1 cellular context compared by ENCODE assay signal in the genomic region with DNA sequence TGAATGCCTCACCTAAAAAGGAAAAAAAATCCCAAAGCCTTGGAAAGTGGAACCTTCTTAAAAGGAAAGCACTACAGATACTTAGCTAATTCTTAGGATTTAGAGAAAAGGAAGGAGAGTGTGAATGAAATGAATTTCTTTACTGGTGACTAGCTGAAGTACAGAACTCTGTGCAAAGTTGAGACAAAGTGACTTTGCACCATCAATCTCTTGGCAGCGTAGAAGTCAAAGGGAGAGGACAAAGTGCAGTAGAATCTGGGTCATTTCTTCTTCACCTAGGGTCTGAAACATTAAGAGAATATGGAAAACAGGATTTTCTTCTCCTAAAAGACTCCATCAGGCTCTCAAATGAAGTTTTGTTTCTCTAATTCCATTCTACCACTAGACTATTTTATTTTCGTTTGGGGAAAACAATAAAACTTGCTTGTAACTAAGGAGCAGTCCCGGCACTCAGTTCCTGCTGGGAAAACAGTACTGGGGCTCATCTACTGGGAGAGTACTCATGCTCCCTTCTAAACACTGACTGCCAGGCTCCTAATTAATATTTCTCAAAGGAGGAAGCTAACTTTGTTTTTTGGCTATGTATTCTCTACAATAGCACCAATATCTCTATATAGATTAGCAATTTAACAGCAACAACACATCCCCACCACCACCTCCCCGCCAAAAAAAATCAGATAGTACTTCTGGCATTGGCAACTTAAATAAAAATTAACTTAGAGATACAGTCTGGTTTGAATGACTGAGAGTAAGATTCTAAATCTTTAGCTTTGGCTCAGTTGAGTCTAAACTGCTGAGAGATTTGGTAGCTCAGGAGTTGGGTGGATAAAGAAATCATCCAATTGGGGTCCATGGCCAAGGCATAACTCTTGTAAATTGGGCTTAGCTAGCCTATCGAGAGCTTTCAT.
TF ChIP-seq lines count a peak whose summit lies in the region.

No MANE protein-coding gene starts in this region.

TF ChIP-seq in GM23338, 12 proteins besides CTCF, POLR2A, EP300 and RAD21:
- TF ChIP-seq, protein P1, sequence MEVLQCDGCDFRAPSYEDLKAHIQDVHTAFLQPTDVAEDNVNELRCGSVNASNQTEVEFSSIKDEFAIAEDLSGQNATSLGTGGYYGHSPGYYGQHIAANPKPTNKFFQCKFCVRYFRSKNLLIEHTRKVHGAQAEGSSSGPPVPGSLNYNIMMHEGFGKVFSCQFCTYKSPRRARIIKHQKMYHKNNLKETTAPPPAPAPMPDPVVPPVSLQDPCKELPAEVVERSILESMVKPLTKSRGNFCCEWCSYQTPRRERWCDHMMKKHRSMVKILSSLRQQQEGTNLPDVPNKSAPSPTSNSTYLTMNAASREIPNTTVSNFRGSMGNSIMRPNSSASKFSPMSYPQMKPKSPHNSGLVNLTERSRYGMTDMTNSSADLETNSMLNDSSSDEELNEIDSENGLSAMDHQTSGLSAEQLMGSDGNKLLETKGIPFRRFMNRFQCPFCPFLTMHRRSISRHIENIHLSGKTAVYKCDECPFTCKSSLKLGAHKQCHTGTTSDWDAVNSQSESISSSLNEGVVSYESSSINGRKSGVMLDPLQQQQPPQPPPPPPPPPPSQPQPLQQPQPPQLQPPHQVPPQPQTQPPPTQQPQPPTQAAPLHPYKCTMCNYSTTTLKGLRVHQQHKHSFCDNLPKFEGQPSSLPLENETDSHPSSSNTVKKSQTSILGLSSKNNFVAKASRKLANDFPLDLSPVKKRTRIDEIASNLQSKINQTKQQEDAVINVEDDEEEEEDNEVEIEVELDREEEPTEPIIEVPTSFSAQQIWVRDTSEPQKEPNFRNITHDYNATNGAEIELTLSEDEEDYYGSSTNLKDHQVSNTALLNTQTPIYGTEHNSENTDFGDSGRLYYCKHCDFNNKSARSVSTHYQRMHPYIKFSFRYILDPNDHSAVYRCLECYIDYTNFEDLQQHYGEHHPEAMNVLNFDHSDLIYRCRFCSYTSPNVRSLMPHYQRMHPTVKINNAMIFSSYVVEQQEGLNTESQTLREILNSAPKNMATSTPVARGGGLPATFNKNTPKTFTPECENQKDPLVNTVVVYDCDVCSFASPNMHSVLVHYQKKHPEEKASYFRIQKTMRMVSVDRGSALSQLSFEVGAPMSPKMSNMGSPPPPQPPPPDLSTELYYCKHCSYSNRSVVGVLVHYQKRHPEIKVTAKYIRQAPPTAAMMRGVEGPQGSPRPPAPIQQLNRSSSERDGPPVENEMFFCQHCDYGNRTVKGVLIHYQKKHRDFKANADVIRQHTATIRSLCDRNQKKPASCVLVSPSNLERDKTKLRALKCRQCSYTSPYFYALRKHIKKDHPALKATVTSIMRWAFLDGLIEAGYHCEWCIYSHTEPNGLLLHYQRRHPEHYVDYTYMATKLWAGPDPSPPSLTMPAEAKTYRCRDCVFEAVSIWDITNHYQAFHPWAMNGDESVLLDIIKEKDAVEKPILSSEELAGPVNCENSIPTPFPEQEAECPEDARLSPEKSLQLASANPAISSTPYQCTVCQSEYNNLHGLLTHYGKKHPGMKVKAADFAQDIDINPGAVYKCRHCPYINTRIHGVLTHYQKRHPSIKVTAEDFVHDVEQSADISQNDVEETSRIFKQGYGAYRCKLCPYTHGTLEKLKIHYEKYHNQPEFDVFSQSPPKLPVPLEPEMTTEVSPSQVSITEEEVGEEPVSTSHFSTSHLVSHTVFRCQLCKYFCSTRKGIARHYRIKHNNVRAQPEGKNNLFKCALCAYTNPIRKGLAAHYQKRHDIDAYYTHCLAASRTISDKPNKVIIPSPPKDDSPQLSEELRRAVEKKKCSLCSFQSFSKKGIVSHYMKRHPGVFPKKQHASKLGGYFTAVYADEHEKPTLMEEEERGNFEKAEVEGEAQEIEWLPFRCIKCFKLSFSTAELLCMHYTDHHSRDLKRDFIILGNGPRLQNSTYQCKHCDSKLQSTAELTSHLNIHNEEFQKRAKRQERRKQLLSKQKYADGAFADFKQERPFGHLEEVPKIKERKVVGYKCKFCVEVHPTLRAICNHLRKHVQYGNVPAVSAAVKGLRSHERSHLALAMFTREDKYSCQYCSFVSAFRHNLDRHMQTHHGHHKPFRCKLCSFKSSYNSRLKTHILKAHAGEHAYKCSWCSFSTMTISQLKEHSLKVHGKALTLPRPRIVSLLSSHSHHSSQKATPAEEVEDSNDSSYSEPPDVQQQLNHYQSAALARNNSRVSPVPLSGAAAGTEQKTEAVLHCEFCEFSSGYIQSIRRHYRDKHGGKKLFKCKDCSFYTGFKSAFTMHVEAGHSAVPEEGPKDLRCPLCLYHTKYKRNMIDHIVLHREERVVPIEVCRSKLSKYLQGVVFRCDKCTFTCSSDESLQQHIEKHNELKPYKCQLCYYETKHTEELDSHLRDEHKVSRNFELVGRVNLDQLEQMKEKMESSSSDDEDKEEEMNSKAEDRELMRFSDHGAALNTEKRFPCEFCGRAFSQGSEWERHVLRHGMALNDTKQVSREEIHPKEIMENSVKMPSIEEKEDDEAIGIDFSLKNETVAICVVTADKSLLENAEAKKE (CRISPR knock-in tag; IDR thresholded peaks at IDR 0.05) = no peak
- no peak for TF ChIP-seq JUNB (IDR thresholded peaks at IDR 0.05; ENCODE audit: unreplicated experiment)
TF ChIP-seq in GM23338: peak in this region for 0.
